Comparison of ENCODE assay signal across 23 cellular contexts in the genomic region with DNA sequence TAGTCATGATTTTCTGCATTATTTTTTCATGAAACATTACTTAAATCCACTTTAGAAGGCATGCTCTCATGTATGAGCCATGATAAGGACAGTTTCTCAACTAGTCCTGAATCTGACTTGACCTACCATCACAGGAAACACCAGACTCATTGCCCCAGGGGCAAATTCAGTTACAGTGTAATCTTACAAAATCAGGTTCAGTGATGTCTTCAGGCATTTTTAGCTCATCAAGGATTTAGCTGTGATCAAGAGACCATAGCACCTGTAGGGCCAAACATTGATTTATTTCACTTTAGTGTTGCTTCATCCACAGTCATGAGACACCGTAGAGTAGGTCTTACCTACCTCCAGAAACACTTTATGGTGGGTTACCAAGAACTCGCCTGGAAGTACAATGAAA. TPM values are rescaled to one million over a fixed set of nuclear protein-coding genes. Genes with fewer than 3 reads are reported as not detected.
"Had no signal": no experiment of that assay in that cellular context is flagged by ENCODE, and none has a peak within 500 bp of the region (broad histone marks: within the 10 kb centered on the region; RNA-seq: fewer than 3 reads in every experiment).

No MANE protein-coding gene starts in this region.

- H3K27ac ChIP-seq: epithelial cell of prostate, esophagus muscularis mucosa, hepatocyte, left ventricle myocardium inferior, pancreas, tibial artery, upper lobe of right lung, vagina had no signal

- H3K27me3 ChIP-seq: esophagus muscularis mucosa, hepatocyte, tibial artery, upper lobe of right lung, vagina had no signal

- H3K4me1 ChIP-seq: esophagus muscularis mucosa, left ventricle myocardium inferior, pancreas, tibial artery, upper lobe of right lung, vagina had no signal

- ATAC-seq: left cardiac atrium; pancreas; right cardiac atrium; stimulated activated naive CD8-positive, alpha-beta T cell treated with anti-CD3 and anti-CD28 coated beads, Interleukin-15, Interleukin-2, amounts not matched to agents 100 U/mL and 50 U/mL, for 24 hours; upper lobe of right lung had no signal

- H3K4me3 ChIP-seq: esophagus muscularis mucosa, hepatocyte, left ventricle myocardium inferior, lung, pancreas, tibial artery, upper lobe of right lung, vagina had no signal

- DNase-seq: cortex of kidney; effector memory CD4-positive, alpha-beta T cell; foreskin fibroblast; head of caudate nucleus; kidney; left cardiac atrium; left ventricle myocardium inferior; mesendoderm; naive B cell; occipital lobe; pancreas; right cardiac atrium; small intestine; stimulated activated CD4-positive, alpha-beta T cell treated with anti-CD3 and anti-CD28 coated beads, Interleukin-12 subunit alpha, Interleukin-12 subunit beta, amount 100 ng/mL, for 4 hours; stimulated activated naive CD8-positive, alpha-beta T cell treated with anti-CD3 and anti-CD28 coated beads, Interleukin-15, Interleukin-2, amounts not matched to agents 100 U/mL and 50 U/mL, for 24 hours; tibial artery; upper lobe of right lung had no signal

RNA-seq across cellular contexts. Expression of a gene that starts 3.1 kb away (rescaled TPM):
- total RNA-seq: progenitor cell of endocrine pancreas had no signal
- polyA plus RNA-seq: hepatocyte had no signal
